ENCODE assay signal across 8 cellular contexts in the genomic region with DNA sequence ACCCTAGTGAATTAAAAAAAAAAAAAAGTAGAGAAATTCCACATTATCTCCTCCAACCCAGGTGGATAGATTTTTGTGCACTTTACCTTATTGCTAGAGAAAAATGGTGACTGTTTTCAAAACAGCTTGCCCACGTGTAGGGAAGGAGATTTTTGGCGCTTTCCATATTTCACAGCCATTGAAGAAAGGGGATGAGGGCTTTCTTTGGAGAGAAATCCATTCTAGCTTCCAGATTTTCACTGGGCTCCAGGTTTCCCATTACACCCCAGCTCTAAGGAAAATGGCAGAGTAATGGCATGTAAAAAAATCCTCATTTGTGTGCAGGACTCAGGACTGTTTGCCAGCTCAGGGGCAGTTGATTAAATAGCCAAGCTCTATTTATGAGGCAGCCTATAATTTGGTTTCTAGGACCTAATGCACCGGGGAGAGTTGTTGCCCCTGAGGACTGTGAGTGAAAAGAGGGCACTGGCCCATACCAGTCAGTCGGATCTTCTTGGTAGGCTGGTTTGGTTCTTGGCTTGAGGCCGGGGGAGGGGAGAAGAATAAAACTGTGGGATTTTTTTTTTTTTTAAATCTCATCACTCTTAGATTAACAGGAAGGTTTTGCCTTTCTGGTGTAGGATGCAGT. TPM values are rescaled to one million over a fixed set of nuclear protein-coding genes. Genes with fewer than 3 reads are reported as not detected.
DNase-seq lines count a peak whose midpoint lies in the region; ATAC-seq lines count a peak whose summit lies in the region.

No MANE protein-coding gene starts in this region.

- H3K36me3 ChIP-seq in iPS-15b (ENCODE audit: control insufficient read depth, insufficient read depth, low read length) (no peaks in the 10 kb centered on the region), subcutaneous abdominal adipose tissue (ENCODE audit: control insufficient read depth in 5 of 5, insufficient read depth in 5 of 5, low read length in 5 of 5) (no peaks in the 10 kb centered on the region)

- DNase-seq in NCI-H345 (lab: John Stamatoyannopoulos, UW): peak; percentile 15
- DNase-seq in NCI-H345 treated with DMSO at 0.1 percent for 48 hours (lab: John Stamatoyannopoulos, UW; ENCODE audit: unreplicated experiment): no peak
- no peak for DNase-seq in activated CD4-positive, alpha-beta memory T cell treated with anti-CD3 and anti-CD28 coated beads for 36 hours
- DNase-seq in effector CD8-positive, alpha-beta T cell (lab: John Stamatoyannopoulos, UW): no peak

- H3K4me3 Mint-ChIP-seq in activated CD4-positive, alpha-beta memory T cell treated with anti-CD3 and anti-CD28 coated beads for 36 hours: peak overlapping the region; percentile 86

- ATAC-seq in HG03135 (IDR thresholded peaks at IDR 0.05; ENCODE audit: unreplicated experiment) (no peak), HG02798 (IDR thresholded peaks at IDR 0.05; ENCODE audit: poor library complexity, unreplicated experiment) (no peak)

- H3K9ac ChIP-seq in iPS-15b (ENCODE audit: low read depth, low read length): no peak overlapping the region
- peak overlapping the region in 4 of 5 donors; percentile 48 to 79 (median 77) for H3K9ac ChIP-seq in subcutaneous abdominal adipose tissue (ENCODE audit: low read length in 5 of 5)

- intact Hi-C loops in activated CD4-positive, alpha-beta memory T cell treated with anti-CD3 and anti-CD28 coated beads for 36 hours (cut with micrococcal nuclease): loop anchor here (5.0 to 10.0 kb wide), 4 partner anchors 91 to 409 kb away; a partner anchor contains a TSS

- no peaks in the 10 kb centered on the region for H3K27me3 Mint-ChIP-seq in activated CD4-positive, alpha-beta memory T cell treated with anti-CD3 and anti-CD28 coated beads for 36 hours

- H3K4me1 Mint-ChIP-seq in activated CD4-positive, alpha-beta memory T cell treated with anti-CD3 and anti-CD28 coated beads for 36 hours (ENCODE audit: low read depth): peaks cover 25% of the 10 kb centered on the region

- H3K27ac Mint-ChIP-seq in activated CD4-positive, alpha-beta memory T cell treated with anti-CD3 and anti-CD28 coated beads for 36 hours: peak overlapping the region; percentile 98

- CTCF ChIA-PET in activated CD4-positive, alpha-beta memory T cell treated with anti-CD3 and anti-CD28 coated beads for 36 hours (lab: Charles Lee): interaction anchor here (0.6 to 5.7 kb wide), 9 partner anchors 9 to 193 kb away, joined by 3 to 61 read pairs (median 10); a partner anchor contains a TSS

- H3K36me3 Mint-ChIP-seq in activated CD4-positive, alpha-beta memory T cell treated with anti-CD3 and anti-CD28 coated beads for 36 hours: no peaks in the 10 kb centered on the region

- POLR2A ChIA-PET in activated CD4-positive, alpha-beta memory T cell treated with anti-CD3 and anti-CD28 coated beads for 36 hours (lab: Charles Lee): interaction anchor here (0.6 to 10.4 kb wide), 16 partner anchors 8 to 196 kb away, joined by 3 to 177 read pairs (median 4); a partner anchor contains a TSS

- H3K4me1 ChIP-seq in iPS-15b (ENCODE audit: control insufficient read depth, insufficient read depth, low read length): peaks cover 21% of the 10 kb centered on the region
- peaks cover 9 to 61% (median 52%) of the 10 kb centered on the region in 5 donors for H3K4me1 ChIP-seq in subcutaneous abdominal adipose tissue (ENCODE audit: control insufficient read depth in 5 of 5, insufficient read depth in 5 of 5, low read length in 5 of 5)

- H3K9me3 ChIP-seq in iPS-15b (ENCODE audit: control insufficient read depth, insufficient read depth, low read length) (no peaks in the 10 kb centered on the region), subcutaneous abdominal adipose tissue (ENCODE audit: control insufficient read depth in 5 of 5, low read length in 5 of 5) (no peaks in the 10 kb centered on the region)

- H3K27me3 ChIP-seq in iPS-15b (ENCODE audit: control insufficient read depth, insufficient read depth, low read length): peaks cover 5% of the 10 kb centered on the region
- H3K27me3 ChIP-seq in subcutaneous abdominal adipose tissue (ENCODE audit: control insufficient read depth in 5 of 5, insufficient read depth in 4 of 5, low read length in 5 of 5): no peaks in the 10 kb centered on the region

- peak overlapping the region; percentile 87 for H3K4me3 ChIP-seq in iPS-15b (ENCODE audit: low read depth, low read length)
- H3K4me3 ChIP-seq in subcutaneous abdominal adipose tissue (ENCODE audit: low read depth in 1 of 5, low read length in 5 of 5): peak overlapping the region; percentile 57 to 90 (median 76)

- H3K9me3 Mint-ChIP-seq in activated CD4-positive, alpha-beta memory T cell treated with anti-CD3 and anti-CD28 coated beads for 36 hours: no peaks in the 10 kb centered on the region

- H3K27ac ChIP-seq in subcutaneous abdominal adipose tissue (ENCODE audit: low read depth, low read length): peak overlapping the region; percentile 96

RNA-seq across cellular contexts. Expression of a gene that starts 2.1 kb away (rescaled TPM):
- total RNA-seq in activated CD4-positive, alpha-beta memory T cell treated with anti-CD3 and anti-CD28 coated beads for 36 hours: 10 to 100 TPM; 64.3 to 67.8 TPM
